In genomic region chr14:64645220-64645891, GRCh38 we compare ENCODE assay signal across 9 cellular contexts. TPM values are rescaled to one million over a fixed set of nuclear protein-coding genes. Genes with fewer than 3 reads are reported as not detected.
DNase-seq lines count a peak whose midpoint lies in the region; ATAC-seq and TF ChIP-seq lines count a peak whose summit lies in the region.
"Had no signal": no experiment of that assay in that cellular context is flagged by ENCODE, and none has a peak within 500 bp of the region (broad histone marks: within the 10 kb centered on the region; RNA-seq: fewer than 3 reads in every experiment).

No MANE protein-coding gene starts in this region.

- DNase-seq in NT2/D1 (ENCODE audit: low read depth, low spot score) (peak; percentile 77), fibroblast of mammary gland (ENCODE audit: low read depth) (peak; percentile 99), myocyte (ENCODE audit: low read depth) (peak; percentile 79), HPDE6-E6E7 (ENCODE audit: extremely low spot score) (no peak), NCI-H1436 (lab: John Stamatoyannopoulos, UW) (no peak)
- no peak for DNase-seq in stimulated activated CD4-positive, alpha-beta T cell treated with anti-CD3 and anti-CD28 coated beads, Interleukin-15, amount 100 ng/mL, for 24 hours

- H3K4me1 ChIP-seq in ACC112 (ENCODE audit: control insufficient read depth, insufficient read depth, low read length, unreplicated experiment) (peaks cover 11% of the 10 kb centered on the region), NT2/D1 (ENCODE audit: insufficient read depth, insufficient read length) (no peaks in the 10 kb centered on the region)

- H3K9me3 ChIP-seq in NT2/D1 (ENCODE audit: insufficient read depth, low read length): peaks cover 6% of the 10 kb centered on the region

- no peaks in the 10 kb centered on the region for H3K27me3 ChIP-seq in ACC112 (ENCODE audit: insufficient read depth, low read length)
- H3K27me3 ChIP-seq in NT2/D1 (ENCODE audit: insufficient read depth, insufficient read length): no peaks in the 10 kb centered on the region

- no peak overlapping the region for H3K9ac ChIP-seq in NT2/D1 (ENCODE audit: insufficient read length, low read depth)

- H3K36me3 ChIP-seq in ACC112 (ENCODE audit: insufficient read depth, low read length) (no peaks in the 10 kb centered on the region; the same call in 1 of the 2 replicates), NT2/D1 (ENCODE audit: insufficient read depth, insufficient read length, low read length) (no peaks in the 10 kb centered on the region)

- no peak for TF ChIP-seq CTCF in fibroblast of mammary gland (conservative IDR thresholded peaks at IDR 0.05; ENCODE audit: control insufficient read depth, insufficient read depth, low read depth, low read length)

- ATAC-seq in GM18505 (IDR thresholded peaks at IDR 0.05; ENCODE audit: unreplicated experiment): no peak

- TF ChIP-seq POLR2A in GM18505 (IDR thresholded peaks at IDR 0.05; ENCODE audit: borderline replicate concordance, extremely low read depth, insufficient read depth, insufficient read length): no peak

- no peaks in the 10 kb centered on the region for H3K79me2 ChIP-seq in ACC112 (ENCODE audit: control insufficient read depth, insufficient read depth, low read length, unreplicated experiment)

- H3K4me3 ChIP-seq in ACC112 (ENCODE audit: low read depth, low read length) (no peak overlapping the region), NT2/D1 (ENCODE audit: insufficient read length, low read depth) (no peak overlapping the region), fibroblast of mammary gland (ENCODE audit: control insufficient read depth, low read depth, low read length) (no peak overlapping the region)

- peak overlapping the region; percentile 95 for H2AFZ ChIP-seq in ACC112 (ENCODE audit: low read length, unreplicated experiment)

- H3K27ac ChIP-seq in ACC112 (ENCODE audit: low read depth, low read length): peak overlapping the region; percentile 69
- H3K27ac ChIP-seq: C4-2B had no signal

RNA-seq across cellular contexts. Expression of gene PLEKHG3, which starts 58.9 kb away (rescaled TPM):
- total RNA-seq in myocyte: 4.4 and 5.2 TPM in 2 replicates
- 5.8 TPM for polyA plus RNA-seq in myocyte (2012)

Comparison
In these comparisons a context has a peak if more than half of its experiments do, and no peak if none do; other contexts are left out.
1. DNase-seq: peak in NT2/D1 (single experiment), fibroblast of mammary gland (single experiment) and myocyte (single experiment); none in HPDE6-E6E7 (single experiment), stimulated activated CD4-positive, alpha-beta T cell treated with anti-CD3 and anti-CD28 coated beads, Interleukin-15, amount 100 ng/mL, for 24 hours (single experiment) and NCI-H1436 (single experiment).